In the genomic region with DNA sequence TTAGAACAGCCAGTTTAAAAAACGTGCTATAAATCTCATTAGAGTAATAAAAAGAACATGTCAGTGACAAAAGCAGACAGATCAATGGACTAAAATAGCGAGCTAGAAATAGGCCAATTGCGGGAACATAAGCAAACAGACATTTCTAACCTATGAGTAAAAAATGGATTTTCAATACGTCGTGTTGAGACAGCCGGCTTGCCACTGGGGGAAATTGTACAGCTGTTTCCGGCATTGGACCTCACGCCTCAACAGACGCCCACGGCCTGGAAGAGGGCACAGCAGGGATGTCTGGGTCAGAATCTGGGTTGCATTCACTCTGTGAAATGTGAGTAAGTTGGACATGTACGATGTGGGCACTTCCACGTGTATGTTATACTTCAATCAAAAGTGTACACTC, we compare ENCODE assay signal across 12 cellular contexts.
DNase-seq lines count a peak whose midpoint lies in the region; ATAC-seq, FAIRE-seq and TF ChIP-seq lines count a peak whose summit lies in the region.
"Had no signal": no experiment of that assay in that cellular context is flagged by ENCODE, and none has a peak within 500 bp of the region (broad histone marks: within the 10 kb centered on the region; RNA-seq: fewer than 3 reads in every experiment).

No MANE protein-coding gene starts in this region.

- H2AFZ ChIP-seq in GM12878 (ENCODE audit: control insufficient read depth, low read depth, low read length), result no peak overlapping the region
- H2AFZ ChIP-seq: parathyroid adenoma had no signal

- no peak for TF ChIP-seq POLR2A in GM12878 (IDR thresholded peaks at IDR 0.05; ENCODE audit: low read depth, low read length)

- intact Hi-C loops in GM12878 (cut with micrococcal nuclease; ENCODE audit: unreplicated experiment), result no loop called here

- no peaks in the 10 kb centered on the region for H3K79me2 ChIP-seq in GM12878 (ENCODE audit: control insufficient read depth, insufficient read depth, low read length)
- H3K79me2 ChIP-seq: parathyroid adenoma had no signal

- in situ Hi-C loops in GM12878 (cut with MboI), result no loop called here

- H3K36me3 ChIP-seq in GM12878 (ENCODE audit: control insufficient read depth in 2 of 2, insufficient read depth in 2 of 2, low read length in 1 of 2) (no peaks in the 10 kb centered on the region), skeletal muscle satellite cell (ENCODE audit: insufficient read depth, low read length) (no peaks in the 10 kb centered on the region)
- H3K36me3 ChIP-seq: stomach had no signal

- H3K9me3 ChIP-seq in GM12878 (replicated peaks; ENCODE audit: control insufficient read depth, insufficient read depth, low read length), result no peaks in the 10 kb centered on the region
- H3K9me3 ChIP-seq in skeletal muscle satellite cell (replicated peaks; ENCODE audit: low read length), result no peaks in the 10 kb centered on the region
- H3K9me3 ChIP-seq: stomach had no signal

- no peak for TF ChIP-seq CTCF in GM12878 (IDR thresholded peaks at IDR 0.05 in 2 of 3, conservative IDR thresholded peaks at IDR 0.05 in 1 of 3; ENCODE audit: control insufficient read depth in 2 of 3, extremely low read depth in 1 of 3, insufficient read depth in 1 of 3, low read depth in 3 of 3, low read length in 3 of 3)

- FAIRE-seq in GM12878 (lab: Jason Lieb, UNC) (peak; percentile 87), GM19239 (lab: Jason Lieb, UNC) (no peak)

- no peak for TF ChIP-seq EP300 in GM12878 (IDR thresholded peaks at IDR 0.05; ENCODE audit: borderline replicate concordance in 1 of 2, control insufficient read depth in 1 of 2, low read depth in 2 of 2, low read length in 2 of 2)

- RAD21 ChIA-PET in GM12878 (lab: Charles Lee; ENCODE audit: unreplicated experiment), result no interaction called here

- SMC1A ChIA-PET in GM12878 (lab: Charles Lee; ENCODE audit: uncharacterized antibody, unreplicated experiment), result no interaction called here

- H3K4me1 ChIP-seq in GM12878 (ENCODE audit: control insufficient read depth, insufficient read depth, low read length) (no peaks in the 10 kb centered on the region), skeletal muscle satellite cell (ENCODE audit: control insufficient read depth, insufficient read depth, low read length) (peaks cover 11% of the 10 kb centered on the region)
- H3K4me1 ChIP-seq: parathyroid adenoma, stomach had no signal

- no TSS peak for BruUV-seq in GM12878 (replicated peaks; lab: Mats Ljungman, UMichigan)

- H3K27me3 ChIP-seq in GM12878 (replicated peaks in 1 of 2; ENCODE audit: control insufficient read depth in 2 of 2, insufficient read depth in 2 of 2, low read length in 1 of 2), result no peaks in the 10 kb centered on the region
- H3K27me3 ChIP-seq in skeletal muscle satellite cell (ENCODE audit: control insufficient read depth, insufficient read depth, low read length), result no peaks in the 10 kb centered on the region
- H3K27me3 ChIP-seq: stomach had no signal

- H3K9ac ChIP-seq in GM12878 (ENCODE audit: control insufficient read depth, insufficient read depth, low read length) (no peak overlapping the region), skeletal muscle satellite cell (ENCODE audit: low read depth, low read length) (no peak overlapping the region)
- H3K9ac ChIP-seq: parathyroid adenoma had no signal

- H3K27ac ChIP-seq in GM12878 (ENCODE audit: control insufficient read depth, insufficient read depth), result no peak overlapping the region
- H3K27ac ChIP-seq: parathyroid adenoma, stomach had no signal

- POLR2A ChIA-PET in GM12878 (lab: Charles Lee), result no interaction called here

- peak overlapping the region; percentile 28; the same call in 1 of the 2 replicates for H3K4me2 ChIP-seq in GM12878 (ENCODE audit: control insufficient read depth, insufficient read depth)
- peak overlapping the region; percentile 32 for H3K4me2 ChIP-seq in skeletal muscle satellite cell (ENCODE audit: low read length)

- CTCF ChIA-PET in GM12878 (lab: Yijun Ruan, JAX), result interaction anchor here (0.7 kb wide), 1 partner anchor 64 kb away, joined by 4 read pairs; no protein-coding TSS in a partner anchor

- DNase-seq in activated CD4-positive, alpha-beta T cell treated with anti-CD3 and anti-CD28 coated beads, Interleukin-2, amount 50 U/mL, for 48 hours, result peak; percentile 44 to 54
- no peak for DNase-seq in activated CD4-positive, alpha-beta T cell treated with anti-CD3 and anti-CD28 coated beads, Interleukin-2, amount 50 U/mL, for 1 hour
- DNase-seq in GM12878 (ENCODE audit: low read depth, low spot score) (peak; percentile 2), inferior parietal cortex (ENCODE audit: extremely low spot score) (no peak), ureter (ENCODE audit: low spot score) (no peak), GM19239 (ENCODE audit: insufficient read length, low spot score) (no peak)
- DNase-seq: ACHN, stomach, T1000 had no signal

- WGBS in GM12878 (ENCODE audit: insufficient coverage, insufficient replicate concordance, low lambda C conversion rate, missing lambda C conversion rate), result 1% methylated on average over 12 of the region's 12 CpGs

- TF ChIP-seq RAD21 in GM12878 (IDR thresholded peaks at IDR 0.05; ENCODE audit: insufficient read depth, low read depth, low read length), result no peak

- peak; percentile 73 for ATAC-seq in HG02763 (IDR thresholded peaks at IDR 0.05; ENCODE audit: unreplicated experiment)
- peak; percentile 78 for ATAC-seq in GM12878

- H3K4me3 ChIP-seq in GM12878 (no peak overlapping the region), skeletal muscle satellite cell (ENCODE audit: low read length) (no peak overlapping the region)
- H3K4me3 ChIP-seq: stomach had no signal

- H4K20me1 ChIP-seq in GM12878 (ENCODE audit: control insufficient read depth, insufficient read depth), result no peaks in the 10 kb centered on the region

TF ChIP-seq in GM12878, 131 proteins besides CTCF, POLR2A, EP300 and RAD21 (continues in another document):
- TF ChIP-seq TCF12 (IDR thresholded peaks at IDR 0.05; ENCODE audit: low read depth, low read length) (peak; percentile 79; the same call in 1 of the 2 replicates), MEF2A (IDR thresholded peaks at IDR 0.05; ENCODE audit: insufficient read depth, low read depth, low read length) (peak; percentile 73), NFIC (IDR thresholded peaks at IDR 0.05; ENCODE audit: low read depth, low read length) (peak; percentile 61; the same call in 1 of the 2 replicates), EED (IDR thresholded peaks at IDR 0.05; ENCODE audit: low read depth) (0 out of 2 replicates have a peak, but pooled peaks have one; percentile 36), KAT2A (conservative IDR thresholded peaks at IDR 0.05; ENCODE audit: control insufficient read depth, low read depth, low read length) (no peak), MYB (IDR thresholded peaks at IDR 0.05; ENCODE audit: borderline replicate concordance, low read depth, low read length) (no peak), IRF4 (IDR thresholded peaks at IDR 0.05; ENCODE audit: low read depth, low read length) (0 out of 2 replicates have a peak, but pooled peaks have one; percentile 33), PAX5 (IDR thresholded peaks at IDR 0.05; ENCODE audit: borderline replicate concordance, low read depth, low read length) (no peak), BCL11A (IDR thresholded peaks at IDR 0.05; ENCODE audit: low read depth, low read length) (0 out of 2 replicates have a peak, but pooled peaks have one; percentile 20), FOXM1 (IDR thresholded peaks at IDR 0.05; ENCODE audit: low read depth, low read length) (peak; percentile 64), EGR1 (IDR thresholded peaks at IDR 0.05; ENCODE audit: borderline replicate concordance in 1 of 2, low read depth in 2 of 2, low read length in 2 of 2) (0 out of 3 replicates have a peak, but pooled peaks of 1 of the 2 experiments have one; percentile 57), TCF3 (IDR thresholded peaks at IDR 0.05; ENCODE audit: borderline replicate concordance, insufficient read depth, low read depth, low read length) (0 out of 2 replicates have a peak, but pooled peaks have one; percentile 76), RUNX3 (IDR thresholded peaks at IDR 0.05; ENCODE audit: low read length) (peak; percentile 62), JUNB (IDR thresholded peaks at IDR 0.05) (0 out of 2 replicates have a peak, but pooled peaks have one; percentile 40), RB1 (IDR thresholded peaks at IDR 0.05; ENCODE audit: borderline replicate concordance) (no peak)
- TF ChIP-seq, protein P1, sequence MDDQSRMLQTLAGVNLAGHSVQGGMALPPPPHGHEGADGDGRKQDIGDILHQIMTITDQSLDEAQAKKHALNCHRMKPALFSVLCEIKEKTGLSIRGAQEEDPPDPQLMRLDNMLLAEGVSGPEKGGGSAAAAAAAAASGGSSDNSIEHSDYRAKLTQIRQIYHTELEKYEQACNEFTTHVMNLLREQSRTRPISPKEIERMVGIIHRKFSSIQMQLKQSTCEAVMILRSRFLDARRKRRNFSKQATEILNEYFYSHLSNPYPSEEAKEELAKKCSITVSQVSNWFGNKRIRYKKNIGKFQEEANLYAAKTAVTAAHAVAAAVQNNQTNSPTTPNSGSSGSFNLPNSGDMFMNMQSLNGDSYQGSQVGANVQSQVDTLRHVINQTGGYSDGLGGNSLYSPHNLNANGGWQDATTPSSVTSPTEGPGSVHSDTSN (IDR thresholded peaks at IDR 0.05; ENCODE audit: insufficient replicate concordance, low read depth, low read length), result peak; percentile 55
- TF ChIP-seq, protein P2, sequence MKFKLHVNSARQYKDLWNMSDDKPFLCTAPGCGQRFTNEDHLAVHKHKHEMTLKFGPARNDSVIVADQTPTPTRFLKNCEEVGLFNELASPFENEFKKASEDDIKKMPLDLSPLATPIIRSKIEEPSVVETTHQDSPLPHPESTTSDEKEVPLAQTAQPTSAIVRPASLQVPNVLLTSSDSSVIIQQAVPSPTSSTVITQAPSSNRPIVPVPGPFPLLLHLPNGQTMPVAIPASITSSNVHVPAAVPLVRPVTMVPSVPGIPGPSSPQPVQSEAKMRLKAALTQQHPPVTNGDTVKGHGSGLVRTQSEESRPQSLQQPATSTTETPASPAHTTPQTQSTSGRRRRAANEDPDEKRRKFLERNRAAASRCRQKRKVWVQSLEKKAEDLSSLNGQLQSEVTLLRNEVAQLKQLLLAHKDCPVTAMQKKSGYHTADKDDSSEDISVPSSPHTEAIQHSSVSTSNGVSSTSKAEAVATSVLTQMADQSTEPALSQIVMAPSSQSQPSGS (IDR thresholded peaks at IDR 0.05; ENCODE audit: low read length), result peak; percentile 72
- TF ChIP-seq, protein P3, sequence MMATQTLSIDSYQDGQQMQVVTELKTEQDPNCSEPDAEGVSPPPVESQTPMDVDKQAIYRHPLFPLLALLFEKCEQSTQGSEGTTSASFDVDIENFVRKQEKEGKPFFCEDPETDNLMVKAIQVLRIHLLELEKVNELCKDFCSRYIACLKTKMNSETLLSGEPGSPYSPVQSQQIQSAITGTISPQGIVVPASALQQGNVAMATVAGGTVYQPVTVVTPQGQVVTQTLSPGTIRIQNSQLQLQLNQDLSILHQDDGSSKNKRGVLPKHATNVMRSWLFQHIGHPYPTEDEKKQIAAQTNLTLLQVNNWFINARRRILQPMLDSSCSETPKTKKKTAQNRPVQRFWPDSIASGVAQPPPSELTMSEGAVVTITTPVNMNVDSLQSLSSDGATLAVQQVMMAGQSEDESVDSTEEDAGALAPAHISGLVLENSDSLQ (IDR thresholded peaks at IDR 0.05), result no peak

Comparison
In these comparisons a context has a peak if more than half of its experiments do, and no peak if none do; other contexts are left out.
1. DNase-seq: peak in activated CD4-positive, alpha-beta T cell treated with anti-CD3 and anti-CD28 coated beads, Interleukin-2, amount 50 U/mL, for 48 hours (2 of 2) and GM12878 (single experiment); none in activated CD4-positive, alpha-beta T cell treated with anti-CD3 and anti-CD28 coated beads, Interleukin-2, amount 50 U/mL, for 1 hour (single experiment), inferior parietal cortex (single experiment), ureter (single experiment) and GM19239 (single experiment).